ENCODE assay signal across 30 cellular contexts in genomic region chr4:46450556-46450955, GRCh38.
"Had no signal": no experiment of that assay in that cellular context is flagged by ENCODE, and none has a peak within 500 bp of the region (broad histone marks: within the 10 kb centered on the region; RNA-seq: fewer than 3 reads in every experiment).

No MANE protein-coding gene starts in this region.

- DNase-seq: activated CD4-positive, alpha-beta memory T cell treated with anti-CD3 and anti-CD28 coated beads for 36 hours; activated CD4-positive, alpha-beta T cell treated with anti-CD3 and anti-CD28 coated beads for 36 hours; activated CD4-positive, alpha-beta T cell treated with anti-CD3 and anti-CD28 coated beads, Interleukin-2, amount 10 ng/mL, durations not matched to agents 24 days and 14 days; activated CD4-positive, CD25-positive, alpha-beta regulatory T cell; activated CD4-positive, CD25-positive, alpha-beta regulatory T cell treated with anti-CD3 and anti-CD28 coated beads, Interleukin-2, amount 50 U/mL, for 72 hours; activated CD8-positive, alpha-beta memory T cell treated with anti-CD3 and anti-CD28 coated beads, Interleukin-2, amount 10 ng/mL, durations not matched to agents 7 days and 5 days; activated CD8-positive, alpha-beta memory T cell treated with anti-CD3 and anti-CD28 coated beads, Interleukin-2, amount 50 U/mL, for 4 hours; activated CD8-positive, alpha-beta T cell treated with anti-CD3 and anti-CD28 coated beads, Interleukin-2, amount 10 ng/mL, durations not matched to agents 7 days and 5 days; activated effector memory CD4-positive, alpha-beta T cell treated with anti-CD3 and anti-CD28 coated beads, Interleukin-2, amount 50 U/mL, for 16 hours; activated naive CD4-positive, alpha-beta T cell treated with anti-CD3 and anti-CD28 coated beads for 36 hours; activated naive CD8-positive, alpha-beta T cell treated with anti-CD3 and anti-CD28 coated beads for 36 hours; activated naive CD8-positive, alpha-beta T cell treated with anti-CD3 and anti-CD28 coated beads, Interleukin-2, amount 50 U/mL, for 24 hours; activated T-cell treated with anti-CD3 and anti-CD28 coated beads, Interleukin-2, amount 50 U/mL, for 1 hour; activated T-cell treated with anti-CD3 and anti-CD28 coated beads, Interleukin-2, amount 50 U/mL, for 48 hours; adrenal gland; amygdala; aorta; body of pancreas; caudate nucleus; cortex of kidney; dermis blood vessel endothelial cell; effector CD4-positive, alpha-beta T cell; effector memory CD8-positive, alpha-beta T cell; esophagus squamous epithelium; gastrocnemius medialis; heart right ventricle; T-helper 2 cell had no signal

- H3K4me1 Mint-ChIP-seq: activated CD4-positive, alpha-beta T cell treated with anti-CD3 and anti-CD28 coated beads for 36 hours; activated CD4-positive, alpha-beta T cell treated with anti-CD3 and anti-CD28 coated beads, Interleukin-2, amount 10 ng/mL, durations not matched to agents 24 days and 14 days; activated CD8-positive, alpha-beta memory T cell treated with anti-CD3 and anti-CD28 coated beads, Interleukin-2, amount 10 ng/mL, durations not matched to agents 7 days and 5 days; activated naive CD4-positive, alpha-beta T cell treated with anti-CD3 and anti-CD28 coated beads, Interleukin-2, amount 50 U/mL, for 24 hours; activated naive CD8-positive, alpha-beta T cell treated with anti-CD3 and anti-CD28 coated beads for 36 hours; activated naive CD8-positive, alpha-beta T cell treated with anti-CD3 and anti-CD28 coated beads, Interleukin-2, amount 50 U/mL, for 24 hours had no signal

- ATAC-seq: activated CD4-positive, alpha-beta T cell treated with anti-CD3 and anti-CD28 coated beads for 36 hours; activated CD8-positive, alpha-beta memory T cell treated with anti-CD3 and anti-CD28 coated beads, Interleukin-2, amount 10 ng/mL, durations not matched to agents 7 days and 5 days; activated CD8-positive, alpha-beta T cell treated with anti-CD3 and anti-CD28 coated beads, Interleukin-2, amount 10 ng/mL, durations not matched to agents 7 days and 5 days; activated naive CD8-positive, alpha-beta T cell treated with anti-CD3 and anti-CD28 coated beads, Interleukin-2, amount 50 U/mL, for 24 hours; body of pancreas; effector memory CD8-positive, alpha-beta T cell; gastrocnemius medialis; heart right ventricle had no signal

- H3K27ac Mint-ChIP-seq: activated CD4-positive, alpha-beta memory T cell treated with anti-CD3 and anti-CD28 coated beads for 36 hours; activated CD4-positive, alpha-beta T cell treated with anti-CD3 and anti-CD28 coated beads for 36 hours; activated CD4-positive, alpha-beta T cell treated with anti-CD3 and anti-CD28 coated beads, Interleukin-2, amount 10 ng/mL, durations not matched to agents 24 days and 14 days; activated CD8-positive, alpha-beta memory T cell treated with anti-CD3 and anti-CD28 coated beads, Interleukin-2, amount 10 ng/mL, durations not matched to agents 7 days and 5 days; activated CD8-positive, alpha-beta T cell treated with anti-CD3 and anti-CD28 coated beads, Interleukin-2, amount 10 ng/mL, durations not matched to agents 7 days and 5 days; activated naive CD4-positive, alpha-beta T cell treated with anti-CD3 and anti-CD28 coated beads for 36 hours; activated naive CD4-positive, alpha-beta T cell treated with anti-CD3 and anti-CD28 coated beads, Interleukin-2, amount 50 U/mL, for 24 hours; activated naive CD8-positive, alpha-beta T cell treated with anti-CD3 and anti-CD28 coated beads for 36 hours; activated naive CD8-positive, alpha-beta T cell treated with anti-CD3 and anti-CD28 coated beads, Interleukin-2, amount 50 U/mL, for 24 hours; activated T-helper 1 cell treated with anti-CD3 and anti-CD28 coated beads, Interleukin-12 subunit alpha, Interleukin-12 subunit beta, Interleukin-2, Interleukin-4 antibody, amounts not matched to agents 30 ng/mL and 10 ng/mL and 1 ng/mL, durations not matched to agents 14 hours and 24 hours and 36 hours; activated T-helper 2 cell treated with anti-CD3 and anti-CD28 coated beads, Interferon-gamma antibody, Interleukin-2, Interleukin-4, amounts not matched to agents 10 μg/mL and 5 μg/mL and 100 μg/mL, durations not matched to agents 14 hours and 24 hours and 36 hours; effector memory CD8-positive, alpha-beta T cell had no signal

- H3K9me3 Mint-ChIP-seq: activated CD4-positive, alpha-beta T cell treated with anti-CD3 and anti-CD28 coated beads, Interleukin-2, amount 10 ng/mL, durations not matched to agents 24 days and 14 days had no signal

- H3K4me3 Mint-ChIP-seq: activated CD4-positive, alpha-beta memory T cell treated with anti-CD3 and anti-CD28 coated beads for 36 hours; activated CD4-positive, alpha-beta T cell treated with anti-CD3 and anti-CD28 coated beads for 36 hours; activated CD4-positive, alpha-beta T cell treated with anti-CD3 and anti-CD28 coated beads, Interleukin-2, amount 10 ng/mL, durations not matched to agents 24 days and 14 days; activated CD8-positive, alpha-beta memory T cell treated with anti-CD3 and anti-CD28 coated beads, Interleukin-2, amount 10 ng/mL, durations not matched to agents 7 days and 5 days; activated CD8-positive, alpha-beta T cell treated with anti-CD3 and anti-CD28 coated beads, Interleukin-2, amount 10 ng/mL, durations not matched to agents 7 days and 5 days; activated naive CD4-positive, alpha-beta T cell treated with anti-CD3 and anti-CD28 coated beads for 36 hours; activated naive CD4-positive, alpha-beta T cell treated with anti-CD3 and anti-CD28 coated beads, Interleukin-2, amount 50 U/mL, for 24 hours; activated naive CD8-positive, alpha-beta T cell treated with anti-CD3 and anti-CD28 coated beads for 36 hours; activated naive CD8-positive, alpha-beta T cell treated with anti-CD3 and anti-CD28 coated beads, Interleukin-2, amount 50 U/mL, for 24 hours; activated T-helper 1 cell treated with anti-CD3 and anti-CD28 coated beads, Interleukin-12 subunit alpha, Interleukin-12 subunit beta, Interleukin-2, Interleukin-4 antibody, amounts not matched to agents 30 ng/mL and 10 ng/mL and 1 ng/mL, durations not matched to agents 14 hours and 24 hours and 36 hours; effector memory CD8-positive, alpha-beta T cell had no signal

- H3K36me3 Mint-ChIP-seq: activated CD4-positive, alpha-beta memory T cell treated with anti-CD3 and anti-CD28 coated beads for 36 hours; activated CD8-positive, alpha-beta memory T cell treated with anti-CD3 and anti-CD28 coated beads, Interleukin-2, amount 10 ng/mL, durations not matched to agents 7 days and 5 days; activated naive CD4-positive, alpha-beta T cell treated with anti-CD3 and anti-CD28 coated beads, Interleukin-2, amount 50 U/mL, for 24 hours; activated naive CD8-positive, alpha-beta T cell treated with anti-CD3 and anti-CD28 coated beads for 36 hours had no signal

- H3K27me3 Mint-ChIP-seq: activated CD4-positive, alpha-beta memory T cell treated with anti-CD3 and anti-CD28 coated beads for 36 hours; activated CD4-positive, alpha-beta T cell treated with anti-CD3 and anti-CD28 coated beads for 36 hours; activated CD4-positive, alpha-beta T cell treated with anti-CD3 and anti-CD28 coated beads, Interleukin-2, amount 10 ng/mL, durations not matched to agents 24 days and 14 days; activated CD8-positive, alpha-beta memory T cell treated with anti-CD3 and anti-CD28 coated beads, Interleukin-2, amount 10 ng/mL, durations not matched to agents 7 days and 5 days; activated naive CD4-positive, alpha-beta T cell treated with anti-CD3 and anti-CD28 coated beads, Interleukin-2, amount 50 U/mL, for 24 hours; activated naive CD8-positive, alpha-beta T cell treated with anti-CD3 and anti-CD28 coated beads for 36 hours; activated naive CD8-positive, alpha-beta T cell treated with anti-CD3 and anti-CD28 coated beads, Interleukin-2, amount 50 U/mL, for 24 hours; effector memory CD8-positive, alpha-beta T cell had no signal
